ENCODE assay signal across 36 cellular contexts in genomic region chr2:127877136-127877535, GRCh38.
"Had no signal": no experiment of that assay in that cellular context is flagged by ENCODE, and none has a peak within 500 bp of the region (broad histone marks: within the 10 kb centered on the region; RNA-seq: fewer than 3 reads in every experiment).

No MANE protein-coding gene starts in this region.

- FAIRE-seq: RCC 7860 had no signal

- H3K27ac ChIP-seq: ascending aorta, cardiac muscle cell, coronary artery, PC-9, RWPE1, VCaP had no signal

- H2AFZ ChIP-seq: PC-9 had no signal

- H3K27me3 Mint-ChIP-seq: activated B cell treated with CpG ODN at 0.5 μM for 24 hours; activated CD4-positive, alpha-beta memory T cell treated with anti-CD3 and anti-CD28 coated beads for 36 hours; activated naive CD4-positive, alpha-beta T cell treated with anti-CD3 and anti-CD28 coated beads, Interleukin-2, amount 50 U/mL, for 24 hours; activated naive CD8-positive, alpha-beta T cell treated with anti-CD3 and anti-CD28 coated beads, Interleukin-2, amount 10 ng/mL, durations not matched to agents 7 days and 5 days; central memory CD8-positive, alpha-beta T cell had no signal

- H3K9me3 Mint-ChIP-seq: activated B cell treated with CpG ODN at 0.5 μM for 24 hours; activated CD4-positive, alpha-beta memory T cell treated with anti-CD3 and anti-CD28 coated beads for 36 hours; activated naive CD4-positive, alpha-beta T cell treated with anti-CD3 and anti-CD28 coated beads, Interleukin-2, amount 50 U/mL, for 24 hours; activated naive CD8-positive, alpha-beta T cell treated with anti-CD3 and anti-CD28 coated beads, Interleukin-2, amount 10 ng/mL, durations not matched to agents 7 days and 5 days; activated T-helper 1 cell treated with anti-CD3 and anti-CD28 coated beads, Interleukin-12 subunit alpha, Interleukin-12 subunit beta, Interleukin-2, Interleukin-4 antibody, amounts not matched to agents 30 ng/mL and 10 ng/mL and 1 ng/mL, durations not matched to agents 14 hours and 24 hours and 36 hours; central memory CD8-positive, alpha-beta T cell had no signal

- ATAC-seq: Right ventricle myocardium inferior, SK-N-SH treated with all-trans-retinoic acid at 6 μM for 48 hours had no signal

- H3K4me3 Mint-ChIP-seq: activated B cell treated with CpG ODN at 0.5 μM for 24 hours; activated CD4-positive, alpha-beta memory T cell treated with anti-CD3 and anti-CD28 coated beads for 36 hours; activated naive CD4-positive, alpha-beta T cell treated with anti-CD3 and anti-CD28 coated beads, Interleukin-2, amount 50 U/mL, for 24 hours; activated naive CD8-positive, alpha-beta T cell treated with anti-CD3 and anti-CD28 coated beads, Interleukin-2, amount 10 ng/mL, durations not matched to agents 7 days and 5 days; activated T-helper 1 cell treated with anti-CD3 and anti-CD28 coated beads, Interleukin-12 subunit alpha, Interleukin-12 subunit beta, Interleukin-2, Interleukin-4 antibody, amounts not matched to agents 30 ng/mL and 10 ng/mL and 1 ng/mL, durations not matched to agents 14 hours and 24 hours and 36 hours; central memory CD8-positive, alpha-beta T cell had no signal

- H3K4me3 ChIP-seq: ascending aorta, cardiac muscle cell, coronary artery, PC-9 had no signal

- DNase-seq: activated B cell treated with CpG ODN at 0.5 μM for 24 hours; activated CD4-positive, alpha-beta memory T cell treated with anti-CD3 and anti-CD28 coated beads for 36 hours; activated CD4-positive, alpha-beta T cell treated with anti-CD3 and anti-CD28 coated beads for 4 hours; activated CD4-positive, alpha-beta T cell treated with anti-CD3 and anti-CD28 coated beads, Interleukin-2, amount 50 U/mL, for 1 hour; activated CD4-positive, CD25-positive, alpha-beta regulatory T cell treated with anti-CD3 and anti-CD28 coated beads, Interleukin-2, amount 50 U/mL, for 72 hours; activated effector memory CD4-positive, alpha-beta T cell treated with anti-CD3 and anti-CD28 coated beads, Interleukin-2, amount 50 U/mL, for 16 hours; activated naive CD4-positive, alpha-beta T cell treated with Interleukin-2 at 50 U/mL for 16 hours; activated naive CD8-positive, alpha-beta T cell treated with anti-CD3 and anti-CD28 coated beads, Interleukin-2, amount 10 ng/mL, durations not matched to agents 7 days and 5 days; activated T-cell treated with anti-CD3 and anti-CD28 coated beads, Interleukin-2, amount 50 U/mL, for 1 hour; amygdala; Kasumi-1; NCI-H1092 treated with DMSO at 0.1 percent for 48 hours; NCI-H1417; NCI-H146; NCI-H187; NCI-H2029 treated with DMSO at 0.1 percent for 48 hours; NCI-H2107; NCI-H446 treated with DMSO at 0.1 percent for 48 hours; NCI-H524; NCI-H69; PC-9; SIG-M5; SW 1271; T-helper 1 cell; T-helper 9 cell had no signal

- H3K27ac Mint-ChIP-seq: activated B cell treated with CpG ODN at 0.5 μM for 24 hours; activated CD4-positive, alpha-beta memory T cell treated with anti-CD3 and anti-CD28 coated beads for 36 hours; activated naive CD4-positive, alpha-beta T cell treated with anti-CD3 and anti-CD28 coated beads, Interleukin-2, amount 50 U/mL, for 24 hours; activated naive CD8-positive, alpha-beta T cell treated with anti-CD3 and anti-CD28 coated beads, Interleukin-2, amount 10 ng/mL, durations not matched to agents 7 days and 5 days; activated T-helper 1 cell treated with anti-CD3 and anti-CD28 coated beads, Interleukin-12 subunit alpha, Interleukin-12 subunit beta, Interleukin-2, Interleukin-4 antibody, amounts not matched to agents 30 ng/mL and 10 ng/mL and 1 ng/mL, durations not matched to agents 14 hours and 24 hours and 36 hours had no signal

- H3K27me3 ChIP-seq: ascending aorta, cardiac muscle cell had no signal

- H3K4me2 ChIP-seq: PC-9 had no signal

- H3K9me3 ChIP-seq: ascending aorta had no signal
